ENCODE assay signal across 29 cellular contexts in genomic region chr16:77300232-77300631, GRCh38.
"Had no signal": no experiment of that assay in that cellular context is flagged by ENCODE, and none has a peak within 500 bp of the region (broad histone marks: within the 10 kb centered on the region; RNA-seq: fewer than 3 reads in every experiment).

No MANE protein-coding gene starts in this region.

- H3K27ac Mint-ChIP-seq: activated CD4-positive, alpha-beta T cell treated with anti-CD3 and anti-CD28 coated beads for 36 hours; activated naive CD4-positive, alpha-beta T cell treated with anti-CD3 and anti-CD28 coated beads for 36 hours; activated naive CD8-positive, alpha-beta T cell treated with anti-CD3 and anti-CD28 coated beads for 36 hours; activated T-helper 1 cell treated with anti-CD3 and anti-CD28 coated beads, Interleukin-12 subunit alpha, Interleukin-12 subunit beta, Interleukin-2, Interleukin-4 antibody, amounts not matched to agents 30 ng/mL and 10 ng/mL and 1 ng/mL, durations not matched to agents 14 hours and 24 hours and 36 hours; brain; effector memory CD8-positive, alpha-beta T cell; immature natural killer cell; natural killer cell treated with Interleukin-12 subunit alpha and Interleukin-12 subunit beta and Interleukin-15 and Interleukin-18, amount 100 ng/mL, for 72 hours; T-helper 2 cell treated with Interferon-gamma antibody and Interleukin-4, amounts not matched to agents 5 μg/mL and 100 μg/mL, for 36 hours had no signal

- DNase-seq: activated CD4-positive, alpha-beta T cell treated with anti-CD3 and anti-CD28 coated beads for 36 hours; activated CD4-positive, alpha-beta T cell treated with anti-CD3 and anti-CD28 coated beads, Interleukin-2, amount 50 U/mL, for 48 hours; activated CD4-positive, CD25-positive, alpha-beta regulatory T cell; activated CD8-positive, alpha-beta memory T cell treated with anti-CD3 and anti-CD28 coated beads, Interleukin-2, amount 50 U/mL, for 4 hours; activated effector memory CD4-positive, alpha-beta T cell treated with anti-CD3 and anti-CD28 coated beads, Interleukin-2, amount 50 U/mL, for 16 hours; activated naive CD4-positive, alpha-beta T cell treated with anti-CD3 and anti-CD28 coated beads for 36 hours; activated naive CD8-positive, alpha-beta T cell treated with anti-CD3 and anti-CD28 coated beads for 36 hours; activated T-cell treated with anti-CD3 and anti-CD28 coated beads, Interleukin-2, amount 50 U/mL, for 1 hour; adrenal gland; aorta; cerebellar nuclear complex; colonic mucosa; effector memory CD8-positive, alpha-beta T cell; foreskin fibroblast; heart left ventricle; hypothalamus; immature natural killer cell; kidney; left colon; stimulated activated naive CD4-positive, alpha-beta T cell; testis; transverse colon had no signal

- H3K36me3 ChIP-seq: adrenal gland, cardiac muscle cell, colonic mucosa, heart left ventricle, right atrium auricular region, transverse colon had no signal

- H3K27me3 Mint-ChIP-seq: brain had no signal

- H3K4me1 Mint-ChIP-seq: activated CD4-positive, alpha-beta T cell treated with anti-CD3 and anti-CD28 coated beads for 36 hours; activated naive CD8-positive, alpha-beta T cell treated with anti-CD3 and anti-CD28 coated beads for 36 hours; brain had no signal

- H3K4me3 Mint-ChIP-seq: activated CD4-positive, alpha-beta T cell treated with anti-CD3 and anti-CD28 coated beads for 36 hours; activated naive CD4-positive, alpha-beta T cell treated with anti-CD3 and anti-CD28 coated beads for 36 hours; activated naive CD8-positive, alpha-beta T cell treated with anti-CD3 and anti-CD28 coated beads for 36 hours; activated T-helper 1 cell treated with anti-CD3 and anti-CD28 coated beads, Interleukin-12 subunit alpha, Interleukin-12 subunit beta, Interleukin-2, Interleukin-4 antibody, amounts not matched to agents 30 ng/mL and 10 ng/mL and 1 ng/mL, durations not matched to agents 14 hours and 24 hours and 36 hours; brain; effector memory CD8-positive, alpha-beta T cell; immature natural killer cell; natural killer cell treated with Interleukin-12 subunit alpha and Interleukin-12 subunit beta and Interleukin-15 and Interleukin-18, amount 100 ng/mL, for 72 hours; T-helper 2 cell treated with Interferon-gamma antibody and Interleukin-4, amounts not matched to agents 5 μg/mL and 100 μg/mL, for 36 hours had no signal

- H3K27ac ChIP-seq: adrenal gland, cardiac muscle cell, colonic mucosa, heart left ventricle, right atrium auricular region, testis, transverse colon had no signal

- H3K4me1 ChIP-seq: adrenal gland, colonic mucosa, heart left ventricle, right atrium auricular region, testis, transverse colon had no signal

- H3K4me3 ChIP-seq: adrenal gland, cardiac muscle cell, colonic mucosa, heart left ventricle, right atrium auricular region, testis, transverse colon had no signal

- H3K9me3 Mint-ChIP-seq: activated naive CD4-positive, alpha-beta T cell treated with anti-CD3 and anti-CD28 coated beads for 36 hours; activated naive CD8-positive, alpha-beta T cell treated with anti-CD3 and anti-CD28 coated beads for 36 hours; activated T-helper 1 cell treated with anti-CD3 and anti-CD28 coated beads, Interleukin-12 subunit alpha, Interleukin-12 subunit beta, Interleukin-2, Interleukin-4 antibody, amounts not matched to agents 30 ng/mL and 10 ng/mL and 1 ng/mL, durations not matched to agents 14 hours and 24 hours and 36 hours; effector memory CD8-positive, alpha-beta T cell; immature natural killer cell; natural killer cell treated with Interleukin-12 subunit alpha and Interleukin-12 subunit beta and Interleukin-15 and Interleukin-18, amount 100 ng/mL, for 72 hours; T-helper 2 cell treated with Interferon-gamma antibody and Interleukin-4, amounts not matched to agents 5 μg/mL and 100 μg/mL, for 36 hours had no signal

- H3K36me3 Mint-ChIP-seq: activated naive CD8-positive, alpha-beta T cell treated with anti-CD3 and anti-CD28 coated beads for 36 hours; brain; immature natural killer cell; natural killer cell treated with Interleukin-12 subunit alpha and Interleukin-12 subunit beta and Interleukin-15 and Interleukin-18, amount 100 ng/mL, for 72 hours had no signal

- ATAC-seq: activated CD4-positive, alpha-beta T cell treated with anti-CD3 and anti-CD28 coated beads for 36 hours; effector memory CD8-positive, alpha-beta T cell; esophagus mucosa; heart left ventricle; left colon; natural killer cell treated with Interleukin-12 subunit alpha and Interleukin-12 subunit beta and Interleukin-15 and Interleukin-18, amount 100 ng/mL, for 72 hours had no signal

- H3K27me3 ChIP-seq: adrenal gland, cardiac muscle cell, colonic mucosa, heart left ventricle, right atrium auricular region, testis had no signal

- H3K9me3 ChIP-seq: adrenal gland, colonic mucosa, heart left ventricle, right atrium auricular region, testis, transverse colon had no signal
